Comparison of ENCODE assay signal across 1 cellular context in genomic region chr16:67247698-67248400, GRCh38.
TF ChIP-seq lines count a peak whose summit lies in the region.

No MANE protein-coding gene starts in this region.

TF ChIP-seq in endothelial cell of umbilical vein, 7 proteins besides CTCF, POLR2A, EP300 and RAD21:
- TF ChIP-seq JUN (IDR thresholded peaks at IDR 0.05; ENCODE audit: borderline replicate concordance, insufficient read depth, insufficient read length, low read depth) (no peak), GATA2 (IDR thresholded peaks at IDR 0.05; ENCODE audit: insufficient read depth, insufficient read length, low read depth, low read length) (no peak), FOS (IDR thresholded peaks at IDR 0.05; ENCODE audit: borderline replicate concordance, insufficient read depth, low read length) (no peak), POLR2AphosphoS5 (IDR thresholded peaks at IDR 0.05; ENCODE audit: insufficient read depth, low read depth, low read length) (no peak), EZH2 (IDR thresholded peaks at IDR 0.05; ENCODE audit: borderline replicate concordance, low read depth, low read length, severe bottlenecking) (no peak), MYC (IDR thresholded peaks at IDR 0.05; ENCODE audit: low read depth, low read length) (no peak), MAX (IDR thresholded peaks at IDR 0.05; ENCODE audit: insufficient read depth, insufficient read length) (no peak)
